Comparison of ENCODE assay signal across 1 cellular context in genomic region chr14:24296341-24297157, GRCh38.
TF ChIP-seq lines count a peak whose summit lies in the region.

No MANE protein-coding gene starts in this region.

TF ChIP-seq in HEK293, 187 proteins besides CTCF, POLR2A, EP300 and RAD21 (continued from another document and continues in another):
- no peak for TF ChIP-seq PRDM2 (tag by site-specific recombination; IDR thresholded peaks at IDR 0.05; ENCODE audit: borderline replicate concordance)
- TF ChIP-seq ZNF394 (tag by site-specific recombination; IDR thresholded peaks at IDR 0.05; ENCODE audit: borderline replicate concordance) = no peak
- TF ChIP-seq ZBTB20 (tag by site-specific recombination; IDR thresholded peaks at IDR 0.05) = peak; percentile 30; the same call in 1 of the 2 replicates
- TF ChIP-seq REST (tag by site-specific recombination; IDR thresholded peaks at IDR 0.05) = no peak
- no peak; the same call in none of the 2 replicates for TF ChIP-seq ZNF76 (tag by site-specific recombination; IDR thresholded peaks at IDR 0.05; ENCODE audit: borderline replicate concordance, low read depth)
- TF ChIP-seq SP7 (tag by site-specific recombination; IDR thresholded peaks at IDR 0.05) = peak; percentile 43; the same call in 1 of the 2 replicates
- TF ChIP-seq ZNF792 (tag by site-specific recombination; IDR thresholded peaks at IDR 0.05) = no peak
- peak; percentile 36 for TF ChIP-seq GLIS2 (tag by site-specific recombination; IDR thresholded peaks at IDR 0.05)
- TF ChIP-seq ZNF776 (tag by site-specific recombination; IDR thresholded peaks at IDR 0.05; ENCODE audit: borderline replicate concordance) = no peak
- TF ChIP-seq MEIS1 (CRISPR knock-in tag; IDR thresholded peaks at IDR 0.05; ENCODE audit: borderline replicate concordance) = no peak
- no peak for TF ChIP-seq ZNF548 (tag by site-specific recombination; IDR thresholded peaks at IDR 0.05)
- peak; percentile 99 for TF ChIP-seq ZNF660 (tag by site-specific recombination; IDR thresholded peaks at IDR 0.05)
- no peak for TF ChIP-seq HOXC10 (CRISPR knock-in tag; IDR thresholded peaks at IDR 0.05)
- TF ChIP-seq ZNF24 (tag by site-specific recombination; IDR thresholded peaks at IDR 0.05) = no peak
- TF ChIP-seq ZNF626 (tag by site-specific recombination; IDR thresholded peaks at IDR 0.05) = no peak
- no peak for TF ChIP-seq ZNF426 (tag by site-specific recombination; IDR thresholded peaks at IDR 0.05)
- TF ChIP-seq ZNF114 (tag by site-specific recombination; IDR thresholded peaks at IDR 0.05) = no peak
- no peak for TF ChIP-seq ZNF133 (tag by site-specific recombination; IDR thresholded peaks at IDR 0.05)
- no peak for TF ChIP-seq ZNF433 (tag by site-specific recombination; IDR thresholded peaks at IDR 0.05; ENCODE audit: low read depth)
- TF ChIP-seq, protein P1, sequence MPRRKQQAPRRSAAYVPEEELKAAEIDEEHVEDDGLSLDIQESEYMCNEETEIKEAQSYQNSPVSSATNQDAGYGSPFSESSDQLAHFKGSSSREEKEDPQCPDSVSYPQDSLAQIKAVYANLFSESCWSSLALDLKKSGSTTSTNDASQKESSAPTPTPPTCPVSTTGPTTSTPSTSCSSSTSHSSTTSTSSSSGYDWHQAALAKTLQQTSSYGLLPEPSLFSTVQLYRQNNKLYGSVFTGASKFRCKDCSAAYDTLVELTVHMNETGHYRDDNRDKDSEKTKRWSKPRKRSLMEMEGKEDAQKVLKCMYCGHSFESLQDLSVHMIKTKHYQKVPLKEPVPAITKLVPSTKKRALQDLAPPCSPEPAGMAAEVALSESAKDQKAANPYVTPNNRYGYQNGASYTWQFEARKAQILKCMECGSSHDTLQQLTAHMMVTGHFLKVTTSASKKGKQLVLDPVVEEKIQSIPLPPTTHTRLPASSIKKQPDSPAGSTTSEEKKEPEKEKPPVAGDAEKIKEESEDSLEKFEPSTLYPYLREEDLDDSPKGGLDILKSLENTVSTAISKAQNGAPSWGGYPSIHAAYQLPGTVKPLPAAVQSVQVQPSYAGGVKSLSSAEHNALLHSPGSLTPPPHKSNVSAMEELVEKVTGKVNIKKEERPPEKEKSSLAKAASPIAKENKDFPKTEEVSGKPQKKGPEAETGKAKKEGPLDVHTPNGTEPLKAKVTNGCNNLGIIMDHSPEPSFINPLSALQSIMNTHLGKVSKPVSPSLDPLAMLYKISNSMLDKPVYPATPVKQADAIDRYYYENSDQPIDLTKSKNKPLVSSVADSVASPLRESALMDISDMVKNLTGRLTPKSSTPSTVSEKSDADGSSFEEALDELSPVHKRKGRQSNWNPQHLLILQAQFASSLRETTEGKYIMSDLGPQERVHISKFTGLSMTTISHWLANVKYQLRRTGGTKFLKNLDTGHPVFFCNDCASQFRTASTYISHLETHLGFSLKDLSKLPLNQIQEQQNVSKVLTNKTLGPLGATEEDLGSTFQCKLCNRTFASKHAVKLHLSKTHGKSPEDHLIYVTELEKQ (tag by site-specific recombination; IDR thresholded peaks at IDR 0.05; ENCODE audit: borderline replicate concordance) = no peak
- TF ChIP-seq ZNF221 (tag by site-specific recombination; IDR thresholded peaks at IDR 0.05; ENCODE audit: borderline replicate concordance) = no peak
- TF ChIP-seq ZBTB17 (tag by site-specific recombination; IDR thresholded peaks at IDR 0.05) = peak; percentile 63
- TF ChIP-seq ZNF112 (tag by site-specific recombination; IDR thresholded peaks at IDR 0.05) = no peak
- TF ChIP-seq ZNF692 (tag by site-specific recombination; IDR thresholded peaks at IDR 0.05) = no peak
- no peak for TF ChIP-seq ZNF248 (tag by site-specific recombination; IDR thresholded peaks at IDR 0.05)
- TF ChIP-seq, protein P2, sequence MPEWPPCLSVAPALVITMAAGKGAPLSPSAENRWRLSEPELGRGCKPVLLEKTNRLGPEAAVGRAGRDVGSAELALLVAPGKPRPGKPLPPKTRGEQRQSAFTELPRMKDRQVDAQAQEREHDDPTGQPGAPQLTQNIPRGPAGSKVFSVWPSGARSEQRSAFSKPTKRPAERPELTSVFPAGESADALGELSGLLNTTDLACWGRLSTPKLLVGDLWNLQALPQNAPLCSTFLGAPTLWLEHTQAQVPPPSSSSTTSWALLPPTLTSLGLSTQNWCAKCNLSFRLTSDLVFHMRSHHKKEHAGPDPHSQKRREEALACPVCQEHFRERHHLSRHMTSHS (tag by site-specific recombination; IDR thresholded peaks at IDR 0.05) = no peak
- TF ChIP-seq ZNF416 (tag by site-specific recombination; IDR thresholded peaks at IDR 0.05) = no peak
- no peak for TF ChIP-seq ZNF169 (tag by site-specific recombination; IDR thresholded peaks at IDR 0.05)
- TF ChIP-seq ZNF148 (tag by site-specific recombination; IDR thresholded peaks at IDR 0.05; ENCODE audit: borderline replicate concordance) = no peak
- no peak for TF ChIP-seq ZNF350 (tag by site-specific recombination; IDR thresholded peaks at IDR 0.05)
- TF ChIP-seq ZNF184 (tag by site-specific recombination; IDR thresholded peaks at IDR 0.05) = peak; percentile 72; the same call in 1 of the 2 replicates
- no peak for TF ChIP-seq ZNF560 (tag by site-specific recombination; IDR thresholded peaks at IDR 0.05; ENCODE audit: borderline replicate concordance)
- TF ChIP-seq ZNF639 (tag by site-specific recombination; IDR thresholded peaks at IDR 0.05) = peak; percentile 61; the same call in 1 of the 2 replicates
- TF ChIP-seq REPIN1 (tag by site-specific recombination; IDR thresholded peaks at IDR 0.05; ENCODE audit: low read depth) = no peak
- TF ChIP-seq ZNF704 (tag by site-specific recombination; IDR thresholded peaks at IDR 0.05) = no peak
- TF ChIP-seq ZNF629 (tag by site-specific recombination; IDR thresholded peaks at IDR 0.05) = peak; percentile 91
